Comparison of ENCODE assay signal across 18 cellular contexts in genomic region chr1:43921022-43921421, GRCh38. TPM values are rescaled to one million over a fixed set of nuclear protein-coding genes. Genes with fewer than 3 reads are reported as not detected.
DNase-seq lines count a peak whose midpoint lies in the region; ATAC-seq and TF ChIP-seq lines count a peak whose summit lies in the region.
"Had no signal": no experiment of that assay in that cellular context is flagged by ENCODE, and none has a peak within 500 bp of the region (broad histone marks: within the 10 kb centered on the region; RNA-seq: fewer than 3 reads in every experiment).

No MANE protein-coding gene starts in this region.

- H3K4me3 ChIP-seq in endodermal cell (ENCODE audit: low read length) (no peak overlapping the region), BE2C (ENCODE audit: low read depth, low read length) (no peak overlapping the region)
- H3K4me3 ChIP-seq: BLaER1, SJSA1 had no signal

- H3K27ac Mint-ChIP-seq in activated naive CD8-positive, alpha-beta T cell treated with anti-CD3 and anti-CD28 coated beads, Interleukin-2, amount 10 ng/mL, durations not matched to agents 7 days and 5 days = peak overlapping the region; percentile 28
- H3K27ac Mint-ChIP-seq in activated naive CD8-positive, alpha-beta T cell treated with anti-CD3 and anti-CD28 coated beads, Interleukin-2, amount 50 U/mL, for 24 hours = no peak overlapping the region
- H3K27ac Mint-ChIP-seq in endodermal cell = no peak overlapping the region
- peak overlapping the region; percentile 41 for H3K27ac Mint-ChIP-seq in stimulated activated effector memory CD8-positive, alpha-beta T cell treated with anti-CD3 and anti-CD28 coated beads, Interleukin-12 subunit alpha, Interleukin-12 subunit beta, amount 100 ng/mL, for 72 hours

- H3K36me3 ChIP-seq in endodermal cell (ENCODE audit: control insufficient read depth, insufficient read depth, low read length) (no peaks in the 10 kb centered on the region), BE2C (no peaks in the 10 kb centered on the region)

- TF ChIP-seq CTCF in RWPE1 (conservative IDR thresholded peaks at IDR 0.05; ENCODE audit: low read depth) (no peak), endodermal cell (conservative IDR thresholded peaks at IDR 0.05) (peak; percentile 49), BE2C (IDR thresholded peaks at IDR 0.05; ENCODE audit: low read depth, low read length) (no peak)

- no peaks in the 10 kb centered on the region for H3K27me3 Mint-ChIP-seq in activated naive CD8-positive, alpha-beta T cell treated with anti-CD3 and anti-CD28 coated beads, Interleukin-2, amount 10 ng/mL, durations not matched to agents 7 days and 5 days
- no peaks in the 10 kb centered on the region for H3K27me3 Mint-ChIP-seq in activated naive CD8-positive, alpha-beta T cell treated with anti-CD3 and anti-CD28 coated beads, Interleukin-2, amount 50 U/mL, for 24 hours
- H3K27me3 Mint-ChIP-seq in endodermal cell (ENCODE audit: insufficient read depth) = peaks cover 3% of the 10 kb centered on the region
- H3K27me3 Mint-ChIP-seq: CD4-positive, alpha-beta memory T cell had no signal

- CTCF ChIA-PET in RWPE1 (lab: Yijun Ruan, JAX) = interaction anchor here (0.6 to 1.0 kb wide), 3 partner anchors 127 to 158 kb away, joined by 3 to 4 read pairs (median 3); no protein-coding TSS in a partner anchor

- H3K9me3 ChIP-seq in endodermal cell (ENCODE audit: control insufficient read depth, low read length) (no peaks in the 10 kb centered on the region), BE2C (no peaks in the 10 kb centered on the region)
- H3K9me3 ChIP-seq: BLaER1, SJSA1 had no signal

- 87 to 88% methylated on average over 4 to 6 of the region's 6 CpGs for WGBS in endodermal cell (ENCODE audit: insufficient coverage in 1 of 2, insufficient read length in 1 of 2), 2 experiments

- H3K9ac ChIP-seq in endodermal cell (ENCODE audit: extremely low read depth, low read length, poor library complexity, severe bottlenecking) = no peak overlapping the region
- H3K9ac ChIP-seq: BLaER1 had no signal

- no peak for DNase-seq in activated naive CD8-positive, alpha-beta T cell treated with anti-CD3 and anti-CD28 coated beads, Interleukin-2, amount 10 ng/mL, durations not matched to agents 7 days and 5 days
- DNase-seq in activated naive CD8-positive, alpha-beta T cell treated with anti-CD3 and anti-CD28 coated beads, Interleukin-2, amount 50 U/mL, for 24 hours = no peak
- no peak for DNase-seq in RWPE1 (ENCODE audit: low spot score)
- DNase-seq in endodermal cell = no peak
- DNase-seq in stimulated activated effector memory CD8-positive, alpha-beta T cell treated with anti-CD3 and anti-CD28 coated beads, Interleukin-12 subunit alpha, Interleukin-12 subunit beta, amount 100 ng/mL, for 72 hours (ENCODE audit: low spot score in 2 of 2) = no peak
- DNase-seq in NOMO-1 (lab: John Stamatoyannopoulos, UW; ENCODE audit: unreplicated experiment in 2 of 2) = no peak
- DNase-seq in DMS53 (lab: John Stamatoyannopoulos, UW) = no peak
- DNase-seq in BE2C = no peak
- DNase-seq: Calu3; CD4-positive, alpha-beta memory T cell; NCI-H1417 treated with DMSO at 0.1 percent for 48 hours; NCI-H1930; NCI-H345; NCI-H524 treated with DMSO at 0.1 percent for 48 hours had no signal

- no peak overlapping the region for H3K4me3 Mint-ChIP-seq in activated naive CD8-positive, alpha-beta T cell treated with anti-CD3 and anti-CD28 coated beads, Interleukin-2, amount 10 ng/mL, durations not matched to agents 7 days and 5 days
- H3K4me3 Mint-ChIP-seq in activated naive CD8-positive, alpha-beta T cell treated with anti-CD3 and anti-CD28 coated beads, Interleukin-2, amount 50 U/mL, for 24 hours = no peak overlapping the region
- H3K4me3 Mint-ChIP-seq in endodermal cell = no peak overlapping the region
- H3K4me3 Mint-ChIP-seq in stimulated activated effector memory CD8-positive, alpha-beta T cell treated with anti-CD3 and anti-CD28 coated beads, Interleukin-12 subunit alpha, Interleukin-12 subunit beta, amount 100 ng/mL, for 72 hours = no peak overlapping the region
- H3K4me3 Mint-ChIP-seq: CD4-positive, alpha-beta memory T cell had no signal

- H3K36me3 Mint-ChIP-seq in activated naive CD8-positive, alpha-beta T cell treated with anti-CD3 and anti-CD28 coated beads, Interleukin-2, amount 10 ng/mL, durations not matched to agents 7 days and 5 days = no peaks in the 10 kb centered on the region
- H3K36me3 Mint-ChIP-seq in activated naive CD8-positive, alpha-beta T cell treated with anti-CD3 and anti-CD28 coated beads, Interleukin-2, amount 50 U/mL, for 24 hours (ENCODE audit: low read depth) = peaks cover 7% of the 10 kb centered on the region
- H3K36me3 Mint-ChIP-seq in endodermal cell (ENCODE audit: low read depth) = peaks cover 5% of the 10 kb centered on the region
- no peaks in the 10 kb centered on the region for H3K36me3 Mint-ChIP-seq in stimulated activated effector memory CD8-positive, alpha-beta T cell treated with anti-CD3 and anti-CD28 coated beads, Interleukin-12 subunit alpha, Interleukin-12 subunit beta, amount 100 ng/mL, for 72 hours

- H3K4me1 ChIP-seq in endodermal cell (ENCODE audit: control insufficient read depth, insufficient read depth, low read length) = no peaks in the 10 kb centered on the region
- no peaks in the 10 kb centered on the region for H3K4me1 ChIP-seq in BE2C
- H3K4me1 ChIP-seq: BLaER1 had no signal

- H3K27ac ChIP-seq in RWPE1 (peak overlapping the region; percentile 83), endodermal cell (ENCODE audit: low read depth, low read length) (no peak overlapping the region)
- H3K27ac ChIP-seq: BLaER1, SJSA1 had no signal

- H3K27me3 ChIP-seq in endodermal cell (ENCODE audit: control insufficient read depth, insufficient read depth, low read length, poor library complexity, severe bottlenecking) (no peaks in the 10 kb centered on the region), BE2C (no peaks in the 10 kb centered on the region)
- H3K27me3 ChIP-seq: BLaER1, SJSA1 had no signal

- peaks cover 12% of the 10 kb centered on the region for H3K4me1 Mint-ChIP-seq in activated naive CD8-positive, alpha-beta T cell treated with anti-CD3 and anti-CD28 coated beads, Interleukin-2, amount 10 ng/mL, durations not matched to agents 7 days and 5 days
- peaks cover 3% of the 10 kb centered on the region for H3K4me1 Mint-ChIP-seq in activated naive CD8-positive, alpha-beta T cell treated with anti-CD3 and anti-CD28 coated beads, Interleukin-2, amount 50 U/mL, for 24 hours
- no peaks in the 10 kb centered on the region for H3K4me1 Mint-ChIP-seq in endodermal cell
- H3K4me1 Mint-ChIP-seq in stimulated activated effector memory CD8-positive, alpha-beta T cell treated with anti-CD3 and anti-CD28 coated beads, Interleukin-12 subunit alpha, Interleukin-12 subunit beta, amount 100 ng/mL, for 72 hours = no peaks in the 10 kb centered on the region
- H3K4me1 Mint-ChIP-seq: CD4-positive, alpha-beta memory T cell had no signal

- no peak for ATAC-seq in activated naive CD8-positive, alpha-beta T cell treated with anti-CD3 and anti-CD28 coated beads, Interleukin-2, amount 10 ng/mL, durations not matched to agents 7 days and 5 days (ENCODE audit: low read depth)
- ATAC-seq in activated naive CD8-positive, alpha-beta T cell treated with anti-CD3 and anti-CD28 coated beads, Interleukin-2, amount 50 U/mL, for 24 hours = no peak
- ATAC-seq in stimulated activated effector memory CD8-positive, alpha-beta T cell treated with anti-CD3 and anti-CD28 coated beads, Interleukin-12 subunit alpha, Interleukin-12 subunit beta, amount 100 ng/mL, for 72 hours = no peak

- POLR2A ChIA-PET in activated naive CD8-positive, alpha-beta T cell treated with anti-CD3 and anti-CD28 coated beads, Interleukin-2, amount 10 ng/mL, durations not matched to agents 7 days and 5 days (lab: Charles Lee) = no interaction called here
- POLR2A ChIA-PET in RWPE1 (lab: Yijun Ruan, JAX; ENCODE audit: low non-redundant PET) = no interaction called here

- H3K9me3 Mint-ChIP-seq in activated naive CD8-positive, alpha-beta T cell treated with anti-CD3 and anti-CD28 coated beads, Interleukin-2, amount 10 ng/mL, durations not matched to agents 7 days and 5 days = no peaks in the 10 kb centered on the region
- no peaks in the 10 kb centered on the region for H3K9me3 Mint-ChIP-seq in activated naive CD8-positive, alpha-beta T cell treated with anti-CD3 and anti-CD28 coated beads, Interleukin-2, amount 50 U/mL, for 24 hours
- H3K9me3 Mint-ChIP-seq in endodermal cell = no peaks in the 10 kb centered on the region
- H3K9me3 Mint-ChIP-seq in stimulated activated effector memory CD8-positive, alpha-beta T cell treated with anti-CD3 and anti-CD28 coated beads, Interleukin-12 subunit alpha, Interleukin-12 subunit beta, amount 100 ng/mL, for 72 hours = no peaks in the 10 kb centered on the region
- H3K9me3 Mint-ChIP-seq: CD4-positive, alpha-beta memory T cell had no signal

RNA-seq across cellular contexts. Expression of gene ARTN, which starts 12.6 kb away (rescaled TPM):
- total RNA-seq in activated naive CD8-positive, alpha-beta T cell treated with anti-CD3 and anti-CD28 coated beads, Interleukin-2, amount 10 ng/mL, durations not matched to agents 7 days and 5 days = under 1 TPM; 0.39 to 0.71 TPM
- 1 to 10 TPM; 3.3 to 4.4 TPM for total RNA-seq in endodermal cell
- 0.85 TPM for polyA plus RNA-seq in endodermal cell (2013, experiment 1 of 2)
- 0.70 TPM for polyA plus RNA-seq in endodermal cell (2013, experiment 2 of 2)
- polyA plus RNA-seq in BE2C (2012; ENCODE audit: insufficient read depth, insufficient read length, low read depth) = not detected
- total RNA-seq: A172, HT-29, SJSA1 had no signal
- polyA plus RNA-seq: CD4-positive, alpha-beta memory T cell had no signal

RNA-seq across cellular contexts. Expression of gene IPO13, which starts 25.7 kb away (rescaled TPM):
- 10 to 100 TPM; 24.1 to 24.4 TPM for total RNA-seq in activated naive CD8-positive, alpha-beta T cell treated with anti-CD3 and anti-CD28 coated beads, Interleukin-2, amount 10 ng/mL, durations not matched to agents 7 days and 5 days
- total RNA-seq in endodermal cell = 10 to 100 TPM; 18.6 to 21.5 TPM
- 20.8 TPM for polyA plus RNA-seq in endodermal cell (2013, experiment 1 of 2)
- 16.2 TPM for polyA plus RNA-seq in endodermal cell (2013, experiment 2 of 2)
- polyA plus RNA-seq in BE2C (2012; ENCODE audit: insufficient read depth, insufficient read length, low read depth) = 17.4 TPM

RNA-seq across cellular contexts. Expression of gene DPH2, which starts 48.8 kb away (rescaled TPM):
- 10 to 100 TPM; 26.7 to 28.2 TPM for total RNA-seq in activated naive CD8-positive, alpha-beta T cell treated with anti-CD3 and anti-CD28 coated beads, Interleukin-2, amount 10 ng/mL, durations not matched to agents 7 days and 5 days
- total RNA-seq in endodermal cell = 10 to 100 TPM; 28.5 to 31.3 TPM
- polyA plus RNA-seq in endodermal cell (2013, experiment 1 of 2) = 26.1 TPM
- 19.5 TPM for polyA plus RNA-seq in endodermal cell (2013, experiment 2 of 2)
- 116 TPM for polyA plus RNA-seq in BE2C (2012; ENCODE audit: insufficient read depth, insufficient read length, low read depth)

RNA-seq across cellular contexts. Expression of gene ATP6V0B, which starts 53.7 kb away (rescaled TPM):
- 10 to 100 TPM; 90.4 to 94.2 TPM for total RNA-seq in activated naive CD8-positive, alpha-beta T cell treated with anti-CD3 and anti-CD28 coated beads, Interleukin-2, amount 10 ng/mL, durations not matched to agents 7 days and 5 days
- total RNA-seq in endodermal cell = 100 to 1,000 TPM; 108 to 116 TPM
- polyA plus RNA-seq in endodermal cell (2013, experiment 1 of 2) = 120 TPM
- 111 TPM for polyA plus RNA-seq in endodermal cell (2013, experiment 2 of 2)
- polyA plus RNA-seq in BE2C (2012; ENCODE audit: insufficient read depth, insufficient read length, low read depth) = 402 TPM

RNA-seq across cellular contexts. Expression of gene B4GALT2, which starts 58.0 kb away (rescaled TPM):
- 10 to 100 TPM; 12.5 to 13.3 TPM for total RNA-seq in activated naive CD8-positive, alpha-beta T cell treated with anti-CD3 and anti-CD28 coated beads, Interleukin-2, amount 10 ng/mL, durations not matched to agents 7 days and 5 days
- total RNA-seq in endodermal cell = 10 to 100 TPM; 62.7 to 72.7 TPM
- polyA plus RNA-seq in endodermal cell (2013, experiment 1 of 2) = 89.1 TPM
- polyA plus RNA-seq in endodermal cell (2013, experiment 2 of 2) = 82.9 TPM
- 49.7 TPM for polyA plus RNA-seq in BE2C (2012; ENCODE audit: insufficient read depth, insufficient read length, low read depth)

Comparison
In these comparisons a context has a peak if more than half of its experiments do, and no peak if none do; other contexts are left out.
1. H3K27ac Mint-ChIP-seq: peak in activated naive CD8-positive, alpha-beta T cell treated with anti-CD3 and anti-CD28 coated beads, Interleukin-2, amount 10 ng/mL, durations not matched to agents 7 days and 5 days (single experiment) and stimulated activated effector memory CD8-positive, alpha-beta T cell treated with anti-CD3 and anti-CD28 coated beads, Interleukin-12 subunit alpha, Interleukin-12 subunit beta, amount 100 ng/mL, for 72 hours (single experiment); none in activated naive CD8-positive, alpha-beta T cell treated with anti-CD3 and anti-CD28 coated beads, Interleukin-2, amount 50 U/mL, for 24 hours (single experiment) and endodermal cell (single experiment).